Comparison of ENCODE assay signal across 8 cellular contexts in genomic region chr19:6065685-6066365, GRCh38. TPM values are rescaled to one million over a fixed set of nuclear protein-coding genes. Genes with fewer than 3 reads are reported as not detected.
DNase-seq lines count a peak whose midpoint lies in the region; ATAC-seq, FAIRE-seq and TF ChIP-seq lines count a peak whose summit lies in the region.

No MANE protein-coding gene starts in this region.

- peak in 5 of 7 experiments; percentile 23 to 73 (median 56) for DNase-seq in CD8-positive, alpha-beta T cell
- DNase-seq in NCI-H187 (lab: John Stamatoyannopoulos, UW) = peak; percentile 14 to 32
- DNase-seq in activated CD4-positive, alpha-beta memory T cell treated with anti-CD3 and anti-CD28 coated beads, Interleukin-2, amount 10 ng/mL, durations not matched to agents 7 days and 5 days = peak; percentile 32
- DNase-seq in endothelial cell of umbilical vein (ENCODE audit: low read depth, low spot score) = peak; percentile 96
- no peak for DNase-seq in osteocyte (ENCODE audit: extremely low spot score, unreplicated experiment)
- DNase-seq in urothelium cell line (ENCODE audit: low spot score) = peak; percentile 53
- no peak for DNase-seq in SHP77 treated with DMSO at 0.1 percent for 48 hours (lab: John Stamatoyannopoulos, UW)

- H3K4me3 ChIP-seq in CD8-positive, alpha-beta T cell (ENCODE audit: low read depth, low read length) = no peak overlapping the region
- H3K4me3 ChIP-seq in endothelial cell of umbilical vein (replicated peaks in 1 of 3; ENCODE audit: insufficient read depth in 1 of 3, low read depth in 1 of 3, low read length in 3 of 3) = peak overlapping the region in 1 of 3 experiments; percentile 40

- H3K27ac ChIP-seq in CD8-positive, alpha-beta T cell (ENCODE audit: low read depth, low read length) = no peak overlapping the region
- peak overlapping the region; percentile 100 for H3K27ac ChIP-seq in endothelial cell of umbilical vein (ENCODE audit: insufficient read depth, low read depth, low read length)

- no peaks in the 10 kb centered on the region for H3K36me3 ChIP-seq in CD8-positive, alpha-beta T cell (ENCODE audit: insufficient read depth, low read length)
- H3K36me3 ChIP-seq in endothelial cell of umbilical vein (ENCODE audit: control insufficient read depth in 2 of 2, extremely low read depth in 1 of 2, insufficient read depth in 2 of 2, low read length in 2 of 2) = no peaks in the 10 kb centered on the region

- H3K9me3 Mint-ChIP-seq in CD8-positive, alpha-beta T cell = no peaks in the 10 kb centered on the region
- H3K9me3 Mint-ChIP-seq in activated CD4-positive, alpha-beta memory T cell treated with anti-CD3 and anti-CD28 coated beads, Interleukin-2, amount 10 ng/mL, durations not matched to agents 7 days and 5 days = no peaks in the 10 kb centered on the region
- no peaks in the 10 kb centered on the region for H3K9me3 Mint-ChIP-seq in osteocyte (ENCODE audit: unreplicated experiment)

- no peaks in the 10 kb centered on the region for H3K27me3 Mint-ChIP-seq in CD8-positive, alpha-beta T cell (ENCODE audit: low read depth)
- peaks cover 5% of the 10 kb centered on the region for H3K27me3 Mint-ChIP-seq in activated CD4-positive, alpha-beta memory T cell treated with anti-CD3 and anti-CD28 coated beads, Interleukin-2, amount 10 ng/mL, durations not matched to agents 7 days and 5 days
- no peaks in the 10 kb centered on the region for H3K27me3 Mint-ChIP-seq in osteocyte (ENCODE audit: unreplicated experiment)

- no peak for TF ChIP-seq CTCF in CD8-positive, alpha-beta T cell (IDR thresholded peaks at IDR 0.05)
- TF ChIP-seq CTCF in endothelial cell of umbilical vein (IDR thresholded peaks at IDR 0.05; ENCODE audit: extremely low read depth in 1 of 2, insufficient read depth in 1 of 2, low read depth in 1 of 2, low read length in 2 of 2) (no peak), osteocyte (IDR thresholded peaks at IDR 0.05) (no peak)

- peak overlapping the region; percentile 36 for H3K4me3 Mint-ChIP-seq in CD8-positive, alpha-beta T cell
- H3K4me3 Mint-ChIP-seq in activated CD4-positive, alpha-beta memory T cell treated with anti-CD3 and anti-CD28 coated beads, Interleukin-2, amount 10 ng/mL, durations not matched to agents 7 days and 5 days = no peak overlapping the region
- no peak overlapping the region for H3K4me3 Mint-ChIP-seq in osteocyte (ENCODE audit: unreplicated experiment)

- no TSS peak for BruUV-seq in endothelial cell of umbilical vein (replicated peaks; lab: Mats Ljungman, UMichigan)

- peaks cover 28% of the 10 kb centered on the region for H3K4me1 ChIP-seq in CD8-positive, alpha-beta T cell (ENCODE audit: insufficient read depth, low read length)
- H3K4me1 ChIP-seq in endothelial cell of umbilical vein (ENCODE audit: control insufficient read depth, extremely low read depth, insufficient read depth, low read length) = peaks cover 66% of the 10 kb centered on the region

- H3K9ac ChIP-seq in endothelial cell of umbilical vein (replicated peaks; ENCODE audit: extremely low read depth, insufficient read depth, low read length) = peak overlapping the region; percentile 99

- peak; percentile 66 for FAIRE-seq in endothelial cell of umbilical vein (lab: Jason Lieb, UNC)
- no peak for FAIRE-seq in urothelium cell line (lab: Jason Lieb, UNC)

- no peaks in the 10 kb centered on the region for H3K36me3 Mint-ChIP-seq in CD8-positive, alpha-beta T cell
- peaks cover 4% of the 10 kb centered on the region for H3K36me3 Mint-ChIP-seq in activated CD4-positive, alpha-beta memory T cell treated with anti-CD3 and anti-CD28 coated beads, Interleukin-2, amount 10 ng/mL, durations not matched to agents 7 days and 5 days (ENCODE audit: low read depth)
- no peaks in the 10 kb centered on the region for H3K36me3 Mint-ChIP-seq in osteocyte (ENCODE audit: unreplicated experiment)

- TF ChIP-seq POLR2A in endothelial cell of umbilical vein (IDR thresholded peaks at IDR 0.05; ENCODE audit: low read depth, low read length) = no peak

- peak; percentile 53 for ATAC-seq in CD8-positive, alpha-beta T cell
- no peak for ATAC-seq in GM18520 (IDR thresholded peaks at IDR 0.05; ENCODE audit: unreplicated experiment)

- CTCF ChIA-PET in CD8-positive, alpha-beta T cell (lab: Charles Lee) = interaction anchor here (0.9 to 1.2 kb wide), 4 partner anchors 17 to 65 kb away, joined by 3 to 4 read pairs (median 3); no protein-coding TSS in a partner anchor
- CTCF ChIA-PET in activated CD4-positive, alpha-beta memory T cell treated with anti-CD3 and anti-CD28 coated beads, Interleukin-2, amount 10 ng/mL, durations not matched to agents 7 days and 5 days (lab: Charles Lee) = no interaction called here
- CTCF ChIA-PET in endothelial cell of umbilical vein (lab: Charles Lee) = interaction anchor here (0.6 kb wide), 1 partner anchor 17 kb away, joined by 3 read pairs; no protein-coding TSS in a partner anchor

- H2AFZ ChIP-seq in endothelial cell of umbilical vein (ENCODE audit: low read depth, low read length) = no peak overlapping the region

- POLR2A ChIA-PET in CD8-positive, alpha-beta T cell (lab: Charles Lee) = no interaction called here
- POLR2A ChIA-PET in activated CD4-positive, alpha-beta memory T cell treated with anti-CD3 and anti-CD28 coated beads, Interleukin-2, amount 10 ng/mL, durations not matched to agents 7 days and 5 days (lab: Charles Lee) = interaction anchor here (0.6 kb wide), 1 partner anchor 117 kb away, joined by 3 read pairs; no protein-coding TSS in a partner anchor
- POLR2A ChIA-PET in endothelial cell of umbilical vein (lab: Charles Lee) = no interaction called here

- H3K27me3 ChIP-seq in CD8-positive, alpha-beta T cell (ENCODE audit: insufficient read depth, low read length) = no peaks in the 10 kb centered on the region
- no peaks in the 10 kb centered on the region for H3K27me3 ChIP-seq in endothelial cell of umbilical vein (ENCODE audit: control insufficient read depth in 2 of 2, insufficient read depth in 2 of 2, low read length in 2 of 2)

- peak overlapping the region; percentile 68 for H3K4me2 ChIP-seq in endothelial cell of umbilical vein (ENCODE audit: insufficient read depth, low read length)

- H4K20me1 ChIP-seq in endothelial cell of umbilical vein (replicated peaks; ENCODE audit: control insufficient read depth, extremely low read depth, insufficient read depth, low read length) = no peaks in the 10 kb centered on the region

- H3K9me1 ChIP-seq in endothelial cell of umbilical vein (replicated peaks; ENCODE audit: control insufficient read depth, extremely low read depth, insufficient read depth, low read length) = no peaks in the 10 kb centered on the region

- peaks cover 18% of the 10 kb centered on the region for H3K79me2 ChIP-seq in endothelial cell of umbilical vein (ENCODE audit: control insufficient read depth, insufficient read depth, low read length)

- peaks cover 47% of the 10 kb centered on the region for H3K4me1 Mint-ChIP-seq in CD8-positive, alpha-beta T cell (ENCODE audit: low read depth)
- H3K4me1 Mint-ChIP-seq in activated CD4-positive, alpha-beta memory T cell treated with anti-CD3 and anti-CD28 coated beads, Interleukin-2, amount 10 ng/mL, durations not matched to agents 7 days and 5 days = peaks cover 38% of the 10 kb centered on the region
- H3K4me1 Mint-ChIP-seq in osteocyte (ENCODE audit: unreplicated experiment) = peaks cover 26% of the 10 kb centered on the region

- no peaks in the 10 kb centered on the region for H3K9me3 ChIP-seq in CD8-positive, alpha-beta T cell (ENCODE audit: low read length)
- no peaks in the 10 kb centered on the region for H3K9me3 ChIP-seq in endothelial cell of umbilical vein (replicated peaks; ENCODE audit: control insufficient read depth, insufficient read depth, low read length)

- peak overlapping the region; percentile 57 for H3K27ac Mint-ChIP-seq in CD8-positive, alpha-beta T cell
- no peak overlapping the region for H3K27ac Mint-ChIP-seq in activated CD4-positive, alpha-beta memory T cell treated with anti-CD3 and anti-CD28 coated beads, Interleukin-2, amount 10 ng/mL, durations not matched to agents 7 days and 5 days
- H3K27ac Mint-ChIP-seq in osteocyte (ENCODE audit: unreplicated experiment) = peak overlapping the region; percentile 91

- intact Hi-C loops in CD8-positive, alpha-beta T cell (cut with DNase I, micrococcal nuclease) = loop anchor here in 1 of 2 experiments (5.0 kb wide), 1 partner anchor 41 kb away; no protein-coding TSS in a partner anchor
- intact Hi-C loops in endothelial cell of umbilical vein (cut with micrococcal nuclease) = loop anchor here (1.0 kb wide), 4 partner anchors 9 to 44 kb away; partner anchors contain the start of gene RFX2

- dilution Hi-C loops in endothelial cell of umbilical vein (cut with MboI; ENCODE audit: extremely low pct_ligation_motif_present, low sequenced_read_pairs) = no loop called here

TF ChIP-seq in endothelial cell of umbilical vein, 7 proteins besides CTCF, POLR2A, EP300 and RAD21:
- TF ChIP-seq MYC (IDR thresholded peaks at IDR 0.05; ENCODE audit: low read depth, low read length) (no peak), JUN (IDR thresholded peaks at IDR 0.05; ENCODE audit: borderline replicate concordance, insufficient read depth, insufficient read length, low read depth) (peak; percentile 45), MAX (IDR thresholded peaks at IDR 0.05; ENCODE audit: insufficient read depth, insufficient read length) (no peak)

RNA-seq across cellular contexts. Expression of gene RFX2, which starts 44.5 kb away (rescaled TPM):
- 10 to 100 TPM in 1 of 2 experiments, 1 to 10 TPM in 1; 9.0 to 12.4 TPM for total RNA-seq in CD8-positive, alpha-beta T cell
- total RNA-seq in activated CD4-positive, alpha-beta memory T cell treated with anti-CD3 and anti-CD28 coated beads, Interleukin-2, amount 10 ng/mL, durations not matched to agents 7 days and 5 days = 10 to 100 TPM in 1 of 2 experiments, 1 to 10 TPM in 1; 9.0 to 10.4 TPM
- 16.1 and 16.2 TPM in 2 replicates for total RNA-seq in endothelial cell of umbilical vein
- polyA plus RNA-seq in endothelial cell of umbilical vein = 19.0 and 20.6 TPM in 2 replicates
- 11.3 and 15.3 TPM in 2 replicates for polyA plus RNA-seq in endothelial cell of umbilical vein (2011; cell fraction: cytosol; rRNA removed)
- polyA plus RNA-seq in endothelial cell of umbilical vein (2011; cell fraction: nucleus; rRNA removed) = 21.1 and 23.5 TPM in 2 replicates
- polyA plus RNA-seq in endothelial cell of umbilical vein (2012) = 7.6 and 11.4 TPM in 2 replicates
- 15.6 and 17.3 TPM in 2 replicates for polyA minus RNA-seq in endothelial cell of umbilical vein
- polyA minus RNA-seq in endothelial cell of umbilical vein (2011; cell fraction: cytosol; rRNA and poly(A)+ RNA removed) = 3.7 TPM
- 21.1 and 28.7 TPM in 2 replicates for polyA minus RNA-seq in endothelial cell of umbilical vein (2011; cell fraction: nucleus; rRNA and poly(A)+ RNA removed)
- 4.5 and 5.3 TPM in 2 replicates for total RNA-seq in osteocyte

Comparison
In these comparisons a context has a peak if more than half of its experiments do, and no peak if none do; other contexts are left out.
1. DNase-seq: peak in CD8-positive, alpha-beta T cell (5 of 7), NCI-H187 (2 of 2), activated CD4-positive, alpha-beta memory T cell treated with anti-CD3 and anti-CD28 coated beads, Interleukin-2, amount 10 ng/mL, durations not matched to agents 7 days and 5 days (single experiment), endothelial cell of umbilical vein (single experiment) and urothelium cell line (single experiment); none in osteocyte (single experiment) and SHP77 treated with DMSO at 0.1 percent for 48 hours (single experiment).